ENCODE assay signal across 8 cellular contexts in the genomic region with DNA sequence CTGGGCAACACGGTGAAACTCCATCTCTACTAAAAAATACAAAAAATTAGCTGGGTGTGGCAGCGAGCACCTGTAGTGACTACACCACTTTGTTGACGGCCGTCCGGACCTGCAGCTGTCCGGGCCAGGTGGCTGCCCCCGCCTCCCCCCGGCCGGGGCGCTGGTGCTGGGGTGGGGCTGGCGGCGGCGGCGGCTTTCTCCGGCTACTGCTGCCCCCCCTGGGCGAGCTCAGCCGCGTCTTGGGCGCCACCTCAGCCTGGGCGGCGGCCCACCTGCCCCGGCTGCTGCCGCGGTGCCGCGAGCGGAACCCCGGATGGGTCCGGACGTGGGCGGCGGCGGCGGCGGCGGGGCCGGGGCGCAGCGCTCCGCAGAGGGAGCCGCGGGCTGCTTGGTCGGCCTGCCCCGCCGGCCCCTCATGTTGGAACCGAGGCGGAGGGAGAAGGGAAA. TPM values are rescaled to one million over a fixed set of nuclear protein-coding genes. Genes with fewer than 3 reads are reported as not detected.
DNase-seq lines count a peak whose midpoint lies in the region; ATAC-seq and TF ChIP-seq lines count a peak whose summit lies in the region.
"Not testable (repeated sequence)": the region's sequence is repeated elsewhere in the genome, so short reads cannot be mapped to it uniquely, and the experiment has no call there.

No MANE protein-coding gene starts in this region.

- not testable (repeated sequence) for H3K36me3 ChIP-seq in BLaER1 treated with 17β-estradiol and CSF1 and Interleukin-3, amounts not matched to agents 10 nM and 100 nM

- H3K4me3 ChIP-seq in BLaER1 treated with 17β-estradiol and CSF1 and Interleukin-3, amounts not matched to agents 10 nM and 100 nM = peak overlapping the region; percentile 67 to 80 (median 73)

- peak overlapping the region; percentile 55 to 75 (median 68); a peak in 21 of 22 replicates for H3K4me2 ChIP-seq in BLaER1 treated with 17β-estradiol and CSF1 and Interleukin-3, amounts not matched to agents 10 nM and 100 nM

- not testable (repeated sequence) for H3K36me3 Mint-ChIP-seq in endothelial cell (ENCODE audit: low read depth, unreplicated experiment)

- H3K4me1 ChIP-seq in BLaER1 treated with 17β-estradiol and CSF1 and Interleukin-3, amounts not matched to agents 10 nM and 100 nM = peaks cover 26 to 37% (median 31%) of the 10 kb centered on the region in 10 experiments

- ATAC-seq in GM19455 (IDR thresholded peaks at IDR 0.05; ENCODE audit: unreplicated experiment) (peak; percentile 47), HG03139 (IDR thresholded peaks at IDR 0.05; ENCODE audit: unreplicated experiment) (peak; percentile 38)

- not testable (repeated sequence) for H3K9me3 Mint-ChIP-seq in endothelial cell (ENCODE audit: unreplicated experiment)

- peak; percentile 74 for DNase-seq in NCI-H69 (lab: John Stamatoyannopoulos, UW)
- peak; percentile 76 for DNase-seq in activated CD8-positive, alpha-beta memory T cell treated with anti-CD3 and anti-CD28 coated beads, Interleukin-2, amount 50 U/mL, for 48 hours
- DNase-seq in endothelial cell (ENCODE audit: low spot score) = not testable (repeated sequence)
- DNase-seq in medulla oblongata (ENCODE audit: extremely low spot score) = peak; percentile 15
- peak; percentile 16 for DNase-seq in stimulated activated CD4-positive, alpha-beta T cell treated with anti-CD3 and anti-CD28 coated beads, Interleukin-2, amount 100 ng/mL, for 4 hours (ENCODE audit: low read depth)

- TF ChIP-seq CTCF in endothelial cell (IDR thresholded peaks at IDR 0.05; ENCODE audit: unreplicated experiment) = not testable (repeated sequence)

- not testable (repeated sequence) for H3K27ac Mint-ChIP-seq in endothelial cell (ENCODE audit: unreplicated experiment)

- not testable (repeated sequence) for H3K27me3 ChIP-seq in BLaER1 treated with 17β-estradiol and CSF1 and Interleukin-3, amounts not matched to agents 10 nM and 100 nM

- not testable (repeated sequence) for H3K4me1 Mint-ChIP-seq in endothelial cell (ENCODE audit: unreplicated experiment)

- H3K4me3 Mint-ChIP-seq in endothelial cell (ENCODE audit: unreplicated experiment) = peak overlapping the region; percentile 37

- peak overlapping the region; percentile 90 to 96 (median 92) for H3K27ac ChIP-seq in BLaER1 treated with 17β-estradiol and CSF1 and Interleukin-3, amounts not matched to agents 10 nM and 100 nM

- H3K9ac ChIP-seq in BLaER1 treated with 17β-estradiol and CSF1 and Interleukin-3, amounts not matched to agents 10 nM and 100 nM = peak overlapping the region; percentile 89 to 96 (median 91)

- H3K9me3 ChIP-seq in BLaER1 treated with 17β-estradiol and CSF1 and Interleukin-3, amounts not matched to agents 10 nM and 100 nM (replicated peaks in 1 of 11) = not testable (repeated sequence)

- not testable (repeated sequence) for H3K27me3 Mint-ChIP-seq in endothelial cell (ENCODE audit: unreplicated experiment)

- not testable (repeated sequence) for H4K20me1 ChIP-seq in BLaER1 treated with 17β-estradiol and CSF1 and Interleukin-3, amounts not matched to agents 10 nM and 100 nM

RNA-seq across cellular contexts. Expression of a gene that starts 0.4 kb away (rescaled TPM):
- total RNA-seq in endothelial cell (ENCODE audit: unreplicated experiment) = 31.8 TPM
